Comparison of ENCODE assay signal across 8 cellular contexts in the genomic region with DNA sequence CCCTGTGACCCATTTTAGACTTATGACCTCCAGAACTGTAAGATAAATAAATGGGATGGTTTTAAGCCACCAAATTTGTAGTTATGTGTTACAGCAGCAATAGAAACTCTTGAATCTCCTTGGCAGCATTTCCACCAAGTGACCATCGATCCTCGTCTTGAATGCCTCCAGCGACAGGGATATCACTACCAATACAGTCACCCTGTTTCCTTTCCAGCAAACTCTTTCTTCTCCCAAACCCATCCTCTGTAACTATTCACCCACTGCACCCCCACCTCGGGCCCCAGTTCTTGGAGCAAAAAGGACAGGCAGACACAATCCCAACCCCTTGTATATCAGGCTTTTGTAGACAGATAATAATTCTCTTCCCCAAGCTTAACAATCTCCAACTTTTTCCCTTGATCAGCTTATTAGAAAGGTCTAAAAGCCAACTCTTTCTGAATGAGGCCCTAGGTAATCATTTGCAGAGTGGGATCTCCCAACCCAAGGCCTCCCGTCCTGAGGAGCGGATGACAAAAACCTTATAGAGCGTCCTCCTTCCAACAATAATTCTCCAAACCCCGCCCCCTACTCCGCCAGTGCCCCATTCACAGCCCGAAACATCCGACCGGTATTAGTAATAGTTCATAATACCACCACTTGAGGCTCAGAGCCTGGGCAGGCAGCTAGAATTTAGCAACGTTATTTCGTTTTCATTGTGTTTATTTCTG. TPM values are rescaled to one million over a fixed set of nuclear protein-coding genes. Genes with fewer than 3 reads are reported as not detected.
DNase-seq lines count a peak whose midpoint lies in the region; ATAC-seq and TF ChIP-seq lines count a peak whose summit lies in the region.

No MANE protein-coding gene starts in this region.

- TF ChIP-seq POLR2A in esophagus squamous epithelium (IDR thresholded peaks at IDR 0.05), result no peak

- H3K4me3 ChIP-seq in SJSA1 (peak overlapping the region; percentile 40), esophagus squamous epithelium (peak overlapping the region; percentile 20 to 61 (median 52)), neutrophil (ENCODE audit: low read depth in 1 of 2, low read length in 1 of 2) (no peak overlapping the region)

- H3K36me3 ChIP-seq in SJSA1 (no peaks in the 10 kb centered on the region), esophagus squamous epithelium (no peaks in the 10 kb centered on the region), neutrophil (no peaks in the 10 kb centered on the region)

- H3K4me1 ChIP-seq in SJSA1 (replicated peaks), result peaks cover 14% of the 10 kb centered on the region
- peaks cover 5 to 35% (median 17%) of the 10 kb centered on the region in 3 donors for H3K4me1 ChIP-seq in esophagus squamous epithelium
- peaks cover 17 to 24% of the 10 kb centered on the region in 2 experiments for H3K4me1 ChIP-seq in neutrophil (ENCODE audit: control insufficient read depth in 1 of 2, insufficient read depth in 1 of 2, low read depth in 1 of 2, low read length in 1 of 2)

- intact Hi-C loops in esophagus squamous epithelium (cut with DNase I), result no loop called here

- H3K9me3 ChIP-seq in SJSA1 (replicated peaks) (no peaks in the 10 kb centered on the region), esophagus squamous epithelium (no peaks in the 10 kb centered on the region), neutrophil (no peaks in the 10 kb centered on the region)

- DNase-seq in DMS 273 treated with DMSO at 0.1 percent for 48 hours (lab: John Stamatoyannopoulos, UW), result peak; percentile 85
- peak in 1 of 2 experiments; percentile 81 for DNase-seq in SJSA1 (ENCODE audit: low read depth in 1 of 2, low spot score in 2 of 2)
- no peak for DNase-seq in esophagus squamous epithelium (lab: John Stamatoyannopoulos, UW)
- no peak for DNase-seq in A172 (ENCODE audit: low spot score)
- DNase-seq in NCI-H2029 treated with DMSO at 0.1 percent for 48 hours (lab: John Stamatoyannopoulos, UW), result no peak

- WGBS in esophagus squamous epithelium, 2 donors, result 15 to 16% methylated on average over 14 of the region's 14 CpGs

- peak in 1 of 6 experiments; percentile 21 for TF ChIP-seq CTCF in esophagus squamous epithelium (IDR thresholded peaks at IDR 0.05)
- TF ChIP-seq CTCF in neutrophil (IDR thresholded peaks at IDR 0.05), result no peak

- ATAC-seq in GM19452 (IDR thresholded peaks at IDR 0.05; ENCODE audit: unreplicated experiment) (peak; percentile 26), HG03460 (IDR thresholded peaks at IDR 0.05; ENCODE audit: unreplicated experiment) (peak; percentile 17)

- H3K27ac ChIP-seq in SJSA1, result peak overlapping the region; percentile 4
- H3K27ac ChIP-seq in esophagus squamous epithelium, result peak overlapping the region; percentile 75 to 96 (median 92)
- peak overlapping the region; percentile 36 for H3K27ac ChIP-seq in neutrophil

- H3K27me3 ChIP-seq in SJSA1 (replicated peaks) (no peaks in the 10 kb centered on the region), esophagus squamous epithelium (no peaks in the 10 kb centered on the region), neutrophil (peaks cover 33% of the 10 kb centered on the region)

RNA-seq across cellular contexts. Expression of a gene that starts 14.7 kb away (rescaled TPM):
- total RNA-seq in SJSA1 (2014; rRNA removed; shearing (Covaris generic)), result not detected in 2 replicates
- total RNA-seq in esophagus squamous epithelium, result 10 to 100 TPM; 15.5 to 38.5 (median 31.5) TPM
- 0.55 TPM in 1 of 2 replicates, not detected in the other for total RNA-seq in A172 (2014; rRNA removed; shearing (Covaris generic))

RNA-seq across cellular contexts. Expression of a gene that starts 54.1 kb away (rescaled TPM):
- 115 and 118 TPM in 2 replicates for total RNA-seq in SJSA1 (2014; rRNA removed; shearing (Covaris generic))
- total RNA-seq in esophagus squamous epithelium, result 10 to 100 TPM; 44.5 to 75.1 (median 54.6) TPM
- 165 and 172 TPM in 2 replicates for total RNA-seq in A172 (2014; rRNA removed; shearing (Covaris generic))

RNA-seq across cellular contexts. Expression of a gene that starts 59.4 kb away (rescaled TPM):
- total RNA-seq in SJSA1 (2014; rRNA removed; shearing (Covaris generic)), result not detected in 2 replicates
- total RNA-seq in esophagus squamous epithelium, result 1 to 10 TPM in 1 of 4 donors, under 1 TPM in 3; 0.09 to 1.6 (median 0.38) TPM
- not detected in 2 replicates for total RNA-seq in A172 (2014; rRNA removed; shearing (Covaris generic))

Comparison
In these comparisons a context has a peak if more than half of its experiments do, and no peak if none do; other contexts are left out.
1. H3K27ac ChIP-seq: peak in every context shown above with its lines; median percentile 92 in esophagus squamous epithelium; 36 in neutrophil; 4 in SJSA1.
2. H3K4me3 ChIP-seq: peak in SJSA1 (single experiment) and esophagus squamous epithelium (4 of 4); none in neutrophil (0 of 2).
3. RNA of a gene that starts 14.7 kb away (total RNA-seq): 15.5 to 38.5 TPM in esophagus squamous epithelium; not detected in SJSA1 and 0.55 TPM in A172; every median in the first group is over 10 times any median in the second.